ENCODE assay signal across 20 cellular contexts in the genomic region with DNA sequence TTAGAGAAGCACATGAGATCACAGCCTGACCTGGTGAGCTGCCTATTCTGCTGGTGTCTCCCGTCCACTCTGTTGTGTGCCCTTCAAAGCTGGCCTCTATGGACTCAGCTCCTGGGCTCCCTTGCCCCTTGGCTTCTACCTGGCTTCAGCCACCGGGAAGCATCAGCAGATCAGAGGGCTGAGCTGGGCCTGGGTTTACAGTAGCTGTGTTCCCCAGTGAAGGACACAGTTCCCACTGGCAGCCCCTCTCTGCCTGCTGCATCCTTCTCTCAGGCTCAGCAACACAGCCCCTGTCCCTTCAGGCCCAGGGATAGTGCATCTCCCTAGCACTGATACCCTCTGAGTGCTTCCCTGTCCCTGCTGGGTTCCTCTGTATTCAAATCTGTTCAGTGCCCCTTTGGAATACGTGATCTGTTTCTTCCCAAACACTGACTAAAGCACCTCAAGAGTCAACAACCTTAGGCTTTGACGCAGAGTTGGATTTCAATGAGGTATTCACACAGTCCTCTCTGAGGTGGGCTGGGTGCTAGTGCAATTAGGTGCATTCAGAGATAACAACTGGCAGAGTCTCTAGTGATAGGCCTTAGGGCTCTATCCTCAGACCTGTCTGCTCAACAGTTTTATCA.
A peak's percentile ranks its signal among the peaks of the same experiment; 100 is the strongest.
DNase-seq lines count a peak whose midpoint lies in the region; ATAC-seq lines count a peak whose summit lies in the region.
"Had no signal": no experiment of that assay in that cellular context is flagged by ENCODE, and none has a peak within 500 bp of the region (broad histone marks: within the 10 kb centered on the region; RNA-seq: fewer than 3 reads in every experiment).

No MANE protein-coding gene starts in this region.

- peak; percentile 46 for DNase-seq in cardiac septum (ENCODE audit: low spot score)
- no peak for DNase-seq in Right ventricle myocardium inferior (ENCODE audit: missing footprints)
- peak; percentile 40 for DNase-seq in NCI-H345 treated with DMSO at 0.1 percent for 48 hours (lab: John Stamatoyannopoulos, UW; ENCODE audit: unreplicated experiment)
- DNase-seq in mesenteric fat pad (ENCODE audit: low spot score): peak; percentile 83
- DNase-seq in KBM-7: no peak
- no peak for DNase-seq in NCI-H774 (lab: John Stamatoyannopoulos, UW)
- DNase-seq: C1 segment of cervical spinal cord; CD8-positive, alpha-beta memory T cell; DMS79; GOT3; KG1; MV-4-11; NCI-H1417; NCI-H2029 treated with DMSO at 0.1 percent for 48 hours; NCI-H2171 treated with DMSO at 0.1 percent for 48 hours; NCI-H510A; RPMI8226; SIG-M5 had no signal

- ATAC-seq in Right ventricle myocardium inferior (no peak), HG03175 (IDR thresholded peaks at IDR 0.05; ENCODE audit: unreplicated experiment) (no peak)
- ATAC-seq: HepG2 had no signal

- intact Hi-C loops in cardiac septum (cut with DNase I): no loop called here
- intact Hi-C loops in Right ventricle myocardium inferior (cut with DNase I): no loop called here

- in situ Hi-C loops in KBM-7 (cut with MboI; ENCODE audit: low pct_unique_long_range_greater_than_20kb, low sequenced_read_pairs): no loop called here

Comparison
In these comparisons a context has a peak if more than half of its experiments do, and no peak if none do; other contexts are left out.
1. DNase-seq: peak in cardiac septum (single experiment), NCI-H345 treated with DMSO at 0.1 percent for 48 hours (single experiment) and mesenteric fat pad (single experiment); none in Right ventricle myocardium inferior (single experiment), KBM-7 (single experiment) and NCI-H774 (single experiment).